28 cellular contexts compared by ENCODE assay signal in genomic region chr4:175720722-175721121, GRCh38.
"Had no signal": no experiment of that assay in that cellular context is flagged by ENCODE, and none has a peak within 500 bp of the region (broad histone marks: within the 10 kb centered on the region; RNA-seq: fewer than 3 reads in every experiment).

No MANE protein-coding gene starts in this region.

- H3K9me3 Mint-ChIP-seq: neural crest cell had no signal

- DNase-seq: islet precursor cell; left ventricle myocardium inferior; mesendoderm; naive B cell; natural killer cell; nucleus accumbens; pancreas; posterior cingulate gyrus; retina; right cardiac atrium; stimulated activated CD4-positive, alpha-beta T cell treated with anti-CD3 and anti-CD28 coated beads, Interleukin-12 subunit alpha, Interleukin-12 subunit beta, amount 100 ng/mL, for 4 hours; stimulated activated CD4-positive, alpha-beta T cell treated with anti-CD3 and anti-CD28 coated beads, Interleukin-15, amount 100 ng/mL, for 24 hours; stimulated activated CD4-positive, alpha-beta T cell treated with anti-CD3 and anti-CD28 coated beads, Interleukin-2, amount 100 ng/mL, for 24 hours; stimulated activated CD4-positive, alpha-beta T cell treated with anti-CD3 and anti-CD28 coated beads, Interleukin-4, amount 100 ng/mL, for 1 hour; stimulated activated naive B cell treated with anti-CD40 and anti-IgM and Interleukin-4, amounts not matched to agents 10 μg/mL and 1 μg/mL and 100 μg/mL, for 72 hours; stimulated activated naive CD8-positive, alpha-beta T cell treated with anti-CD3 and anti-CD28 coated beads, Interleukin-15, Interleukin-2, amounts not matched to agents 100 U/mL and 50 U/mL, for 24 hours; stomach; testis; thyroid gland; transverse colon; upper lobe of left lung had no signal

- H3K9me3 ChIP-seq: left ventricle myocardium inferior, pancreas, prostate gland, testis, thyroid gland, transverse colon, upper lobe of left lung, vagina had no signal

- H3K27me3 Mint-ChIP-seq: naive B cell; stimulated activated naive B cell treated with anti-CD40 and anti-IgM and Interleukin-4, amounts not matched to agents 10 μg/mL and 1 μg/mL and 100 μg/mL, for 72 hours had no signal

- H3K27ac ChIP-seq: left ventricle myocardium inferior, pancreas, prostate gland, skin epidermis, stomach, testis, thyroid gland, transverse colon, upper lobe of left lung, vagina had no signal

- ATAC-seq: natural killer cell; pancreas; right cardiac atrium; sciatic nerve; stimulated activated naive B cell treated with anti-CD40 and anti-IgM and Interleukin-4, amounts not matched to agents 10 μg/mL and 1 μg/mL and 100 μg/mL, for 72 hours; stimulated activated naive CD8-positive, alpha-beta T cell treated with anti-CD3 and anti-CD28 coated beads, Interleukin-15, Interleukin-2, amounts not matched to agents 100 U/mL and 50 U/mL, for 24 hours had no signal

- H3K27ac Mint-ChIP-seq: mesothelial cell of epicardium; naive B cell; natural killer cell; stimulated activated naive B cell treated with anti-CD40 and anti-IgM and Interleukin-4, amounts not matched to agents 10 μg/mL and 1 μg/mL and 100 μg/mL, for 72 hours had no signal

- H3K4me1 Mint-ChIP-seq: naive B cell; natural killer cell; neural crest cell; stimulated activated naive B cell treated with anti-CD40 and anti-IgM and Interleukin-4, amounts not matched to agents 10 μg/mL and 1 μg/mL and 100 μg/mL, for 72 hours had no signal

- H3K4me3 ChIP-seq: left ventricle myocardium inferior, lung, pancreas, prostate gland, skin epidermis, stomach, testis, thyroid gland, transverse colon, upper lobe of left lung, vagina had no signal

- H3K27me3 ChIP-seq: pancreas, stomach, testis, thyroid gland, transverse colon, upper lobe of left lung, vagina had no signal

- H3K4me3 Mint-ChIP-seq: mesothelial cell of epicardium; naive B cell; natural killer cell; neural crest cell; stimulated activated naive B cell treated with anti-CD40 and anti-IgM and Interleukin-4, amounts not matched to agents 10 μg/mL and 1 μg/mL and 100 μg/mL, for 72 hours had no signal

- H3K4me1 ChIP-seq: left ventricle myocardium inferior, pancreas, prostate gland, stomach, testis, thyroid gland, transverse colon, upper lobe of left lung, vagina had no signal

- H3K36me3 ChIP-seq: left ventricle myocardium inferior, pancreas, prostate gland, stomach, thyroid gland, transverse colon, upper lobe of left lung, vagina had no signal

- H3K36me3 Mint-ChIP-seq: mesothelial cell of epicardium; naive B cell; natural killer cell; stimulated activated naive B cell treated with anti-CD40 and anti-IgM and Interleukin-4, amounts not matched to agents 10 μg/mL and 1 μg/mL and 100 μg/mL, for 72 hours had no signal
